Comparison of ENCODE assay signal across 27 cellular contexts in genomic region chr3:128470134-128470915, GRCh38. TPM values are rescaled to one million over a fixed set of nuclear protein-coding genes. Genes with fewer than 3 reads are reported as not detected.
"Had no signal": no experiment of that assay in that cellular context is flagged by ENCODE, and none has a peak within 500 bp of the region (broad histone marks: within the 10 kb centered on the region; RNA-seq: fewer than 3 reads in every experiment).

No MANE protein-coding gene starts in this region.

- H3K27ac Mint-ChIP-seq: activated B cell treated with CpG ODN at 0.5 μM for 24 hours; activated CD4-positive, alpha-beta memory T cell treated with anti-CD3 and anti-CD28 coated beads, Interleukin-2, amount 10 ng/mL, durations not matched to agents 7 days and 5 days; activated naive CD4-positive, alpha-beta T cell treated with anti-CD3 and anti-CD28 coated beads, Interleukin-2, amount 10 ng/mL, durations not matched to agents 7 days and 5 days; activated naive CD8-positive, alpha-beta T cell treated with anti-CD3 and anti-CD28 coated beads for 36 hours; activated T-helper 2 cell treated with anti-CD3 and anti-CD28 coated beads, Interferon-gamma antibody, Interleukin-2, Interleukin-4, amounts not matched to agents 10 μg/mL and 5 μg/mL and 100 μg/mL, durations not matched to agents 14 hours and 24 hours and 36 hours; T-cell had no signal

- H3K9me3 Mint-ChIP-seq: activated B cell treated with CpG ODN at 0.5 μM for 24 hours; activated CD4-positive, alpha-beta memory T cell treated with anti-CD3 and anti-CD28 coated beads, Interleukin-2, amount 10 ng/mL, durations not matched to agents 7 days and 5 days; activated naive CD4-positive, alpha-beta T cell treated with anti-CD3 and anti-CD28 coated beads, Interleukin-2, amount 10 ng/mL, durations not matched to agents 7 days and 5 days; activated naive CD8-positive, alpha-beta T cell treated with anti-CD3 and anti-CD28 coated beads for 36 hours; activated T-helper 2 cell treated with anti-CD3 and anti-CD28 coated beads, Interferon-gamma antibody, Interleukin-2, Interleukin-4, amounts not matched to agents 10 μg/mL and 5 μg/mL and 100 μg/mL, durations not matched to agents 14 hours and 24 hours and 36 hours; T-cell had no signal

- H3K27ac ChIP-seq: Peyer's patch, SJSA1 had no signal

- H3K4me1 ChIP-seq: Peyer's patch had no signal

- H3K4me1 Mint-ChIP-seq: activated B cell treated with CpG ODN at 0.5 μM for 24 hours had no signal

- DNase-seq: activated B cell treated with CpG ODN at 0.5 μM for 24 hours; activated CD4-positive, alpha-beta memory T cell treated with anti-CD3 and anti-CD28 coated beads, Interleukin-2, amount 10 ng/mL, durations not matched to agents 7 days and 5 days; activated CD4-positive, alpha-beta T cell treated with anti-CD3 and anti-CD28 coated beads, Interleukin-2, amount 50 U/mL, for 1 hour; activated gamma-delta T cell treated with Interleukin-2 at 50 U/mL for 16 hours; activated naive CD4-positive, alpha-beta T cell treated with anti-CD3 and anti-CD28 coated beads, Interleukin-2, amount 10 ng/mL, durations not matched to agents 7 days and 5 days; activated naive CD8-positive, alpha-beta T cell treated with anti-CD3 and anti-CD28 coated beads for 36 hours; activated T-cell treated with anti-CD3 and anti-CD28 coated beads for 4 hours; activated T-cell treated with anti-CD3 and anti-CD28 coated beads, Interleukin-2, amount 50 U/mL, for 48 hours; KG1; NCI-H1048; NCI-H146; NCI-H187 treated with DMSO at 0.1 percent for 48 hours; NCI-H2081 treated with DMSO at 0.1 percent for 48 hours; NCI-H345; NCI-H524; Peyer's patch; SHP77; T-cell; T-helper 2 cell; T1000 had no signal

- H3K27me3 ChIP-seq: Peyer's patch, SJSA1 had no signal

- H3K4me3 Mint-ChIP-seq: activated B cell treated with CpG ODN at 0.5 μM for 24 hours; activated CD4-positive, alpha-beta memory T cell treated with anti-CD3 and anti-CD28 coated beads, Interleukin-2, amount 10 ng/mL, durations not matched to agents 7 days and 5 days; activated naive CD4-positive, alpha-beta T cell treated with anti-CD3 and anti-CD28 coated beads, Interleukin-2, amount 10 ng/mL, durations not matched to agents 7 days and 5 days; activated naive CD8-positive, alpha-beta T cell treated with anti-CD3 and anti-CD28 coated beads for 36 hours; T-cell had no signal

- H3K9me3 ChIP-seq: Peyer's patch, SJSA1 had no signal

- H3K36me3 ChIP-seq: Peyer's patch, SJSA1 had no signal

- H3K4me3 ChIP-seq: Peyer's patch, SJSA1 had no signal

- H3K27me3 Mint-ChIP-seq: activated naive CD8-positive, alpha-beta T cell treated with anti-CD3 and anti-CD28 coated beads for 36 hours had no signal

- H3K36me3 Mint-ChIP-seq: activated naive CD4-positive, alpha-beta T cell treated with anti-CD3 and anti-CD28 coated beads, Interleukin-2, amount 10 ng/mL, durations not matched to agents 7 days and 5 days; activated naive CD8-positive, alpha-beta T cell treated with anti-CD3 and anti-CD28 coated beads for 36 hours; T-cell had no signal

RNA-seq across cellular contexts. Expression of gene DNAJB8, which starts 3.6 kb away (rescaled TPM):
- total RNA-seq: activated B cell treated with CpG ODN at 0.5 μM for 24 hours; activated CD4-positive, alpha-beta memory T cell treated with anti-CD3 and anti-CD28 coated beads, Interleukin-2, amount 10 ng/mL, durations not matched to agents 7 days and 5 days; activated CD8-positive, alpha-beta memory T cell treated with anti-CD3 and anti-CD28 coated beads for 36 hours; activated naive CD8-positive, alpha-beta T cell treated with anti-CD3 and anti-CD28 coated beads for 36 hours; activated T-helper 2 cell treated with anti-CD3 and anti-CD28 coated beads, Interferon-gamma antibody, Interleukin-2, Interleukin-4, amounts not matched to agents 10 μg/mL and 5 μg/mL and 100 μg/mL, durations not matched to agents 14 hours and 24 hours and 36 hours; cardiac septum; LHCN-M2; M059J; Peyer's patch; SJSA1; T-cell had no signal
- polyA plus RNA-seq: adipose tissue had no signal

RNA-seq across cellular contexts. Expression of gene GATA2, which starts 22.7 kb away (rescaled TPM):
- total RNA-seq: activated B cell treated with CpG ODN at 0.5 μM for 24 hours had no signal
